Comparison of ENCODE assay signal across 8 cellular contexts in the genomic region with DNA sequence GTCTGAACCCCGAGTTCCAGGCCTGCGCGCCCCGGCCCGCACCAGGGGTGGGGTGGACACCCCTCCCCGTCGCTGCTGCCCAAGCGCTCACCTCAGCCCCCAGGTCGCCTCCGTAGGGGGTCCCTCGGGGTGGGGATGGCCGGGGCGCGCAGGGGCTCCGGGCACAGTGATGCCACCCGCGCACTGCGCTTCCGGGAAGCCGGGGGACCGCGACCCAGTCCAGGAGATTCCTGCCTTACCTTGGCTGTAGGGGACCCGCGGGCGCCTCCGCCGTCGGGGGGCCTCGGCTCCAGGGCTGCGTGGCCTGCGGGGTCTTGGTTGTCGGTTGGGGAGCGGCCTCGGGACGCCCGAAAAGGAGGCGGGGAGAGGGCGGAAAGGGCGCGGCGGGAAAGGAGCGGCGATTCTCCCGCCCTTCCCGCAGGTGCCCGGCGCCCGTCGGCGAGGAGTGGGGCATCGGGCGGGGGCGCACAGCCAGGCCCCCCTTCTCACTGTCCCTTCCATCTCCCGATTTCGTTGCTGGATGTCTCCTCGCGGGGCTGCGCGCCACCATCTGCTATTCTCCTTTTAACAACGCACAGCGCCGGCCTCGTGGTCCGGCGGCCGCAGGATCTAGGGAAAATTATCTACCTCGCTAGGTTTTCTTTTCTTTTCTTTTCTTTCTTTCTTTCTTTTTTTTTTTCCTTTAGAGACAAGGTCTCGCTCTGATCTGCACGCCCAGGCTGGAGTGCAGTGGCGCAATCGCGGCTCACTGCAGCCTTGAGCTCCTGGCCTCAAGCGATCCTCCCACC. TPM values are rescaled to one million over a fixed set of nuclear protein-coding genes. Genes with fewer than 3 reads are reported as not detected.
A peak's percentile ranks its signal among the peaks of the same experiment; 100 is the strongest.
DNase-seq lines count a peak whose midpoint lies in the region; ATAC-seq lines count a peak whose summit lies in the region.

A gene (minus strand): TSS at position 355 of the 788 bp plus-strand sequence. CDS start 3,323 bp downstream, outside the sequence.

- peak within 1 kb of the TSS; percentile 97 for H3K4me3 ChIP-seq in HAP-1

- H3K27me3 Mint-ChIP-seq in natural killer cell treated with Interleukin-12 subunit alpha and Interleukin-12 subunit beta and Interleukin-15 and Interleukin-18, amount 100 ng/mL, for 72 hours, result no peaks in the 10 kb centered on the region

- peak within 1 kb of the TSS; percentile 94 for H3K4me3 Mint-ChIP-seq in natural killer cell treated with Interleukin-12 subunit alpha and Interleukin-12 subunit beta and Interleukin-15 and Interleukin-18, amount 100 ng/mL, for 72 hours

- H3K4me1 ChIP-seq in HAP-1, result peaks cover 11% of the 10 kb centered on the region

- in situ Hi-C loops in HAP-1 (cut with MboI; ENCODE audit: low sequenced_read_pairs), result no loop called here

- H3K4me1 Mint-ChIP-seq in natural killer cell treated with Interleukin-12 subunit alpha and Interleukin-12 subunit beta and Interleukin-15 and Interleukin-18, amount 100 ng/mL, for 72 hours (ENCODE audit: low read depth in 2 of 2), result peaks cover 34% of the 10 kb centered on the region in 2 donors

- DNase-seq in GDM1 (lab: John Stamatoyannopoulos, UW) (peak; percentile 29), HAP-1 (ENCODE audit: low spot score in 2 of 2) (peak; percentile 32 to 71), NCI-H1092 (lab: John Stamatoyannopoulos, UW) (peak; percentile 31), fibroblast of peridontal ligament (ENCODE audit: extremely low read depth) (peak; percentile 21), ureter (ENCODE audit: low spot score) (peak; percentile 58), HPDE6-E6E7 (ENCODE audit: extremely low spot score) (no peak)
- peak; percentile 80 for DNase-seq in activated CD8-positive, alpha-beta memory T cell treated with anti-CD3 and anti-CD28 coated beads, Interleukin-2, amount 50 U/mL, for 48 hours
- DNase-seq in natural killer cell treated with Interleukin-12 subunit alpha and Interleukin-12 subunit beta and Interleukin-15 and Interleukin-18, amount 100 ng/mL, for 72 hours (ENCODE audit: low spot score), result no peak

- H3K27me3 ChIP-seq in HAP-1 (ENCODE audit: low read depth), result no peaks in the 10 kb centered on the region

- peaks cover 30% of the 10 kb centered on the region for H3K36me3 ChIP-seq in HAP-1 (replicated peaks)

- no peaks in the 10 kb centered on the region for H3K9me3 Mint-ChIP-seq in natural killer cell treated with Interleukin-12 subunit alpha and Interleukin-12 subunit beta and Interleukin-15 and Interleukin-18, amount 100 ng/mL, for 72 hours

- peaks cover 4% of the 10 kb centered on the region for H3K36me3 Mint-ChIP-seq in natural killer cell treated with Interleukin-12 subunit alpha and Interleukin-12 subunit beta and Interleukin-15 and Interleukin-18, amount 100 ng/mL, for 72 hours

- H3K27ac Mint-ChIP-seq in natural killer cell treated with Interleukin-12 subunit alpha and Interleukin-12 subunit beta and Interleukin-15 and Interleukin-18, amount 100 ng/mL, for 72 hours, result peak within 1 kb of the TSS; percentile 94

- peak in 1 of 2 donors; percentile 41 for ATAC-seq in natural killer cell treated with Interleukin-12 subunit alpha and Interleukin-12 subunit beta and Interleukin-15 and Interleukin-18, amount 100 ng/mL, for 72 hours

- no peaks in the 10 kb centered on the region for H3K9me3 ChIP-seq in HAP-1

RNA-seq across cellular contexts. Expression of the gene that starts here (rescaled TPM):
- 100 to 1,000 TPM in 1 of 2 donors, 10 to 100 TPM in 1; 94.0 to 118 TPM for total RNA-seq in natural killer cell treated with Interleukin-12 subunit alpha and Interleukin-12 subunit beta and Interleukin-15 and Interleukin-18, amount 100 ng/mL, for 72 hours
- 52.6 TPM for total RNA-seq in ureter

Comparison
In these comparisons a context has a peak if more than half of its experiments do, and no peak if none do; other contexts are left out.
1. DNase-seq: peak in GDM1 (single experiment), HAP-1 (2 of 2), NCI-H1092 (single experiment), activated CD8-positive, alpha-beta memory T cell treated with anti-CD3 and anti-CD28 coated beads, Interleukin-2, amount 50 U/mL, for 48 hours (single experiment), fibroblast of peridontal ligament (single experiment) and ureter (single experiment); none in natural killer cell treated with Interleukin-12 subunit alpha and Interleukin-12 subunit beta and Interleukin-15 and Interleukin-18, amount 100 ng/mL, for 72 hours (single experiment) and HPDE6-E6E7 (single experiment).